ENCODE assay signal across 8 cellular contexts in genomic region chr3:123447749-123448502, GRCh38. TPM values are rescaled to one million over a fixed set of nuclear protein-coding genes. Genes with fewer than 3 reads are reported as not detected.
DNase-seq lines count a peak whose midpoint lies in the region; ATAC-seq, FAIRE-seq and TF ChIP-seq lines count a peak whose summit lies in the region.

No MANE protein-coding gene starts in this region.

- no peak overlapping the region for H3K9ac ChIP-seq in GM12878 (ENCODE audit: control insufficient read depth, insufficient read depth, low read length)

- SMC1A ChIA-PET in GM12878 (lab: Charles Lee; ENCODE audit: uncharacterized antibody, unreplicated experiment): no interaction called here

- no peak overlapping the region for H3K27ac Mint-ChIP-seq in stimulated activated effector memory CD8-positive, alpha-beta T cell treated with anti-CD3 and anti-CD28 coated beads, Interleukin-12 subunit alpha, Interleukin-12 subunit beta, amount 100 ng/mL, for 72 hours

- DNase-seq in COLO668 (lab: John Stamatoyannopoulos, UW; ENCODE audit: unreplicated experiment): peak; percentile 69
- DNase-seq in NCI-H69 (lab: John Stamatoyannopoulos, UW): peak; percentile 60
- no peak for DNase-seq in GM12878 (ENCODE audit: low read depth, low spot score)
- DNase-seq in right lobe of liver: peak in 2 of 3 donors; percentile 41 to 53
- peak; percentile 46 to 69 for DNase-seq in stimulated activated effector memory CD8-positive, alpha-beta T cell treated with anti-CD3 and anti-CD28 coated beads, Interleukin-12 subunit alpha, Interleukin-12 subunit beta, amount 100 ng/mL, for 72 hours (ENCODE audit: low spot score in 2 of 2)
- DNase-seq in Ammon's horn (ENCODE audit: low spot score): no peak

- H2AFZ ChIP-seq in GM12878 (ENCODE audit: control insufficient read depth, low read depth, low read length): no peak overlapping the region

- TF ChIP-seq CTCF in GM12878 (IDR thresholded peaks at IDR 0.05 in 2 of 3, conservative IDR thresholded peaks at IDR 0.05 in 1 of 3; ENCODE audit: control insufficient read depth in 2 of 3, extremely low read depth in 1 of 3, insufficient read depth in 1 of 3, low read depth in 3 of 3, low read length in 3 of 3) (peak in 1 of 3 experiments; percentile 8; a peak in 1 of 6 replicates), right lobe of liver (IDR thresholded peaks at IDR 0.05) (peak in 2 of 4 donors; percentile 13 to 48)

- H3K27ac ChIP-seq in GM12878 (ENCODE audit: control insufficient read depth, insufficient read depth) (no peak overlapping the region), right lobe of liver (peak overlapping the region; percentile 36 to 57 (median 47))

- no peak for FAIRE-seq in GM12878 (lab: Jason Lieb, UNC)

- H3K4me2 ChIP-seq in GM12878 (ENCODE audit: control insufficient read depth, insufficient read depth): peak overlapping the region; percentile 55; the same call in 1 of the 2 replicates

- no TSS peak for BruUV-seq in GM12878 (replicated peaks; lab: Mats Ljungman, UMichigan)

- no peaks in the 10 kb centered on the region for H3K9me3 ChIP-seq in GM12878 (replicated peaks; ENCODE audit: control insufficient read depth, insufficient read depth, low read length)
- H3K9me3 ChIP-seq in right lobe of liver: no peaks in the 10 kb centered on the region

- H3K9me3 Mint-ChIP-seq in stimulated activated effector memory CD8-positive, alpha-beta T cell treated with anti-CD3 and anti-CD28 coated beads, Interleukin-12 subunit alpha, Interleukin-12 subunit beta, amount 100 ng/mL, for 72 hours: no peaks in the 10 kb centered on the region

- H3K36me3 ChIP-seq in GM12878 (ENCODE audit: control insufficient read depth in 2 of 2, insufficient read depth in 2 of 2, low read length in 1 of 2) (no peaks in the 10 kb centered on the region), right lobe of liver (no peaks in the 10 kb centered on the region)

- 48% methylated on average over 31 of the region's 106 CpGs for WGBS in GM12878 (ENCODE audit: insufficient coverage, insufficient replicate concordance, low lambda C conversion rate, missing lambda C conversion rate)
- WGBS in right lobe of liver (ENCODE audit: insufficient coverage, low coverage, low lambda C conversion rate, missing lambda C conversion rate): 6% methylated on average over 7 of the region's 106 CpGs

- no peaks in the 10 kb centered on the region for H3K4me1 Mint-ChIP-seq in stimulated activated effector memory CD8-positive, alpha-beta T cell treated with anti-CD3 and anti-CD28 coated beads, Interleukin-12 subunit alpha, Interleukin-12 subunit beta, amount 100 ng/mL, for 72 hours

- CTCF ChIA-PET in GM12878 (lab: Yijun Ruan, JAX): interaction anchor here (1.1 kb wide), 1 partner anchor 16 kb away, joined by 4 read pairs; no protein-coding TSS in a partner anchor

- TF ChIP-seq POLR2A in GM12878 (IDR thresholded peaks at IDR 0.05; ENCODE audit: low read depth, low read length) (no peak), right lobe of liver (IDR thresholded peaks at IDR 0.05) (no peak)

- no peak for TF ChIP-seq RAD21 in GM12878 (IDR thresholded peaks at IDR 0.05; ENCODE audit: insufficient read depth, low read depth, low read length)

- RAD21 ChIA-PET in GM12878 (lab: Charles Lee; ENCODE audit: unreplicated experiment): no interaction called here

- in situ Hi-C loops in GM12878 (cut with MboI): no loop called here

- H3K4me1 ChIP-seq in GM12878 (ENCODE audit: control insufficient read depth, insufficient read depth, low read length) (no peaks in the 10 kb centered on the region), right lobe of liver (peaks cover 0 to 23% (median 0%) of the 10 kb centered on the region in 4 donors)

- H3K4me3 Mint-ChIP-seq in stimulated activated effector memory CD8-positive, alpha-beta T cell treated with anti-CD3 and anti-CD28 coated beads, Interleukin-12 subunit alpha, Interleukin-12 subunit beta, amount 100 ng/mL, for 72 hours: peak overlapping the region; percentile 51

- H3K27me3 ChIP-seq in GM12878 (replicated peaks in 1 of 2; ENCODE audit: control insufficient read depth in 2 of 2, insufficient read depth in 2 of 2, low read length in 1 of 2): peaks cover 1 to 17% of the 10 kb centered on the region in 2 experiments
- peaks cover 0 to 11% of the 10 kb centered on the region in 2 donors for H3K27me3 ChIP-seq in right lobe of liver

- no peak for TF ChIP-seq EP300 in GM12878 (IDR thresholded peaks at IDR 0.05; ENCODE audit: borderline replicate concordance in 1 of 2, control insufficient read depth in 1 of 2, low read depth in 2 of 2, low read length in 2 of 2)

- H4K20me1 ChIP-seq in GM12878 (ENCODE audit: control insufficient read depth, insufficient read depth): no peaks in the 10 kb centered on the region

- intact Hi-C loops in GM12878 (cut with micrococcal nuclease; ENCODE audit: unreplicated experiment): loop anchor here (5.0 kb wide), 1 partner anchor 109 kb away; no protein-coding TSS in a partner anchor
- intact Hi-C loops in right lobe of liver (cut with DNase I): no loop called here

- H3K79me2 ChIP-seq in GM12878 (ENCODE audit: control insufficient read depth, insufficient read depth, low read length): no peaks in the 10 kb centered on the region

- H3K36me3 Mint-ChIP-seq in stimulated activated effector memory CD8-positive, alpha-beta T cell treated with anti-CD3 and anti-CD28 coated beads, Interleukin-12 subunit alpha, Interleukin-12 subunit beta, amount 100 ng/mL, for 72 hours: no peaks in the 10 kb centered on the region

- ATAC-seq in GM12878: peak; percentile 22; the same call in 2 of the 3 replicates
- ATAC-seq in right lobe of liver: peak; percentile 23 to 69 (median 50)
- ATAC-seq in stimulated activated effector memory CD8-positive, alpha-beta T cell treated with anti-CD3 and anti-CD28 coated beads, Interleukin-12 subunit alpha, Interleukin-12 subunit beta, amount 100 ng/mL, for 72 hours: peak; percentile 37
- ATAC-seq in HG03571 (IDR thresholded peaks at IDR 0.05; ENCODE audit: unreplicated experiment): no peak
- no peak for ATAC-seq in GM21515 (IDR thresholded peaks at IDR 0.05; ENCODE audit: unreplicated experiment)

- POLR2A ChIA-PET in GM12878 (lab: Charles Lee): no interaction called here

- H3K4me3 ChIP-seq in GM12878: no peak overlapping the region
- peak overlapping the region; percentile 46 to 54 (median 47) for H3K4me3 ChIP-seq in right lobe of liver

TF ChIP-seq in GM12878, 131 proteins besides CTCF, POLR2A, EP300 and RAD21 (continues in another document):
- TF ChIP-seq BMI1 (IDR thresholded peaks at IDR 0.05; ENCODE audit: borderline replicate concordance): no peak
- no peak for TF ChIP-seq RBBP5 (conservative IDR thresholded peaks at IDR 0.05)
- TF ChIP-seq TCF3 (IDR thresholded peaks at IDR 0.05; ENCODE audit: borderline replicate concordance, insufficient read depth, low read depth, low read length): no peak
- TF ChIP-seq RELA (IDR thresholded peaks at IDR 0.05; ENCODE audit: borderline replicate concordance, partially characterized antibody): no peak
- TF ChIP-seq KLF5 (IDR thresholded peaks at IDR 0.05; ENCODE audit: partially characterized antibody): no peak
- TF ChIP-seq ATF2 (IDR thresholded peaks at IDR 0.05; ENCODE audit: low read length): no peak
- no peak for TF ChIP-seq USF2 (IDR thresholded peaks at IDR 0.05; ENCODE audit: borderline replicate concordance, low read depth, low read length)

RNA-seq across cellular contexts. Expression of gene ADCY5, which starts 1.0 kb away (rescaled TPM):
- not detected in 2 replicates for total RNA-seq in GM12878 (2013; cell fraction: nucleolus; rRNA removed)
- total RNA-seq in GM12878 (2014; rRNA removed) (0.38 TPM in 1 of 2 replicates, not detected in the other), GM12878 (2014; rRNA removed; fragmentation: Illumina TruSeq; extraction: Trizol) (not detected in 2 replicates), GM12878 (2021) (not detected in 2 replicates), right lobe of liver (1 to 10 TPM; 1.9 to 3.7 (median 2.7) TPM)
- polyA plus RNA-seq in GM12878 (2011; ENCODE audit: low read depth): 0.03 TPM
- polyA plus RNA-seq in GM12878 (2011; rRNA removed) (0.06 and 0.24 TPM in 2 replicates), GM12878 (2014; fragmentation: Illumina TruSeq; extraction: Trizol) (0.01 TPM in 1 of 2 replicates, not detected in the other), GM12878 (2014; fragmentation: Nextera tagmentation; extraction: Ambion mirVana) (under 1 TPM; under 0.01 to 0.03 TPM), GM12878 (2014; rRNA removed) (0.01 TPM in 1 of 2 replicates, not detected in the other), GM12878 (2016; fragmentation: Nextera tagmentation; extraction: Ambion mirVana) (under 1 TPM in 1 of 2 experiments, not detected in 1; 0.16 TPM)
- 0.24 and 0.57 TPM in 2 replicates for polyA plus RNA-seq in GM12878 (2011; cell fraction: cytosol; rRNA removed)
- polyA plus RNA-seq in GM12878 (2011; cell fraction: nucleus; rRNA removed): 0.39 and 0.45 TPM in 2 replicates
- polyA plus RNA-seq in GM12878 (2012): 0.15 and 0.19 TPM in 2 replicates
- polyA minus RNA-seq in GM12878 (2011; rRNA and poly(A)+ RNA removed): 1.1 and 1.9 TPM in 2 replicates
- polyA minus RNA-seq in GM12878 (2011; cell fraction: cytosol; rRNA and poly(A)+ RNA removed): not detected in 2 replicates
- polyA minus RNA-seq in GM12878 (2011; cell fraction: nucleus; rRNA and poly(A)+ RNA removed): 1.3 TPM in 1 of 2 replicates, not detected in the other

Comparison
In these comparisons a context has a peak if more than half of its experiments do, and no peak if none do; other contexts are left out.
1. DNase-seq: peak in COLO668 (single experiment), NCI-H69 (single experiment), right lobe of liver (2 of 3) and stimulated activated effector memory CD8-positive, alpha-beta T cell treated with anti-CD3 and anti-CD28 coated beads, Interleukin-12 subunit alpha, Interleukin-12 subunit beta, amount 100 ng/mL, for 72 hours (2 of 2); none in GM12878 (single experiment) and Ammon's horn (single experiment).
2. ATAC-seq: peak in GM12878 (single experiment), right lobe of liver (4 of 4) and stimulated activated effector memory CD8-positive, alpha-beta T cell treated with anti-CD3 and anti-CD28 coated beads, Interleukin-12 subunit alpha, Interleukin-12 subunit beta, amount 100 ng/mL, for 72 hours (single experiment); none in HG03571 (single experiment) and GM21515 (single experiment).